26 cellular contexts compared by ENCODE assay signal in genomic region chr7:45625714-45626440, GRCh38.
"Had no signal": no experiment of that assay in that cellular context is flagged by ENCODE, and none has a peak within 500 bp of the region (broad histone marks: within the 10 kb centered on the region; RNA-seq: fewer than 3 reads in every experiment).

No MANE protein-coding gene starts in this region.

- H3K27me3 ChIP-seq: gastrocnemius medialis, right lobe of liver, transverse colon, uterus had no signal

- H3K27ac ChIP-seq: gastrocnemius medialis, parathyroid adenoma, right lobe of liver, transverse colon, uterus had no signal

- H2AFZ ChIP-seq: parathyroid adenoma had no signal

- ATAC-seq: activated CD8-positive, alpha-beta T cell treated with anti-CD3 and anti-CD28 coated beads, Interleukin-2, amount 10 ng/mL, durations not matched to agents 7 days and 5 days; activated naive CD4-positive, alpha-beta T cell treated with anti-CD3 and anti-CD28 coated beads, Interleukin-2, amount 50 U/mL, for 72 hours; activated T-helper 17 cell treated with anti-CD3 and anti-CD28 coated beads, Interleukin-2, amount 50 U/mL, for 72 hours; right lobe of liver; stimulated activated memory B cell treated with anti-CD40 and anti-IgM and Interleukin-4, amounts not matched to agents 10 μg/mL and 1 μg/mL and 100 μg/mL, for 72 hours had no signal

- H3K9me3 ChIP-seq: gastrocnemius medialis, right lobe of liver, transverse colon, uterus had no signal

- H3K27me3 Mint-ChIP-seq: activated CD4-positive, alpha-beta T cell treated with anti-CD3 and anti-CD28 coated beads, Interleukin-2, amount 10 ng/mL, durations not matched to agents 7 days and 5 days; activated T-cell treated with anti-CD3 and anti-CD28 coated beads, Interleukin-2, amount 50 U/mL, for 24 hours; brain; dendritic cell treated with granulocyte-macrophage colony-stimulating factor and Interleukin-4, amounts not matched to agents 40 ng/mL and 50 ng/mL, for 4 days had no signal

- H3K36me3 ChIP-seq: gastrocnemius medialis, right lobe of liver, transverse colon, uterus had no signal

- H3K4me3 ChIP-seq: gastrocnemius medialis, right lobe of liver, transverse colon, uterus had no signal

- DNase-seq: activated CD4-positive, alpha-beta T cell treated with anti-CD3 and anti-CD28 coated beads, Interleukin-2, amount 10 ng/mL, durations not matched to agents 7 days and 5 days; activated CD4-positive, CD25-positive, alpha-beta regulatory T cell treated with anti-CD3 and anti-CD28 coated beads, Interleukin-2, amount 50 U/mL, for 72 hours; activated CD8-positive, alpha-beta memory T cell treated with anti-CD3 and anti-CD28 coated beads, Interleukin-2, amount 50 U/mL, for 4 hours; activated CD8-positive, alpha-beta T cell treated with anti-CD3 and anti-CD28 coated beads, Interleukin-2, amount 10 ng/mL, durations not matched to agents 7 days and 5 days; activated T-cell treated with anti-CD3 and anti-CD28 coated beads, Interleukin-2, amount 50 U/mL, for 24 hours; aorta; effector CD4-positive, alpha-beta T cell; erythroblast; gastrocnemius medialis; hippocampal formation; left ventricle myocardium superior; mammary epithelial cell; midbrain; small intestine; stimulated activated CD4-positive, alpha-beta T cell treated with anti-CD3 and anti-CD28 coated beads, Interleukin-15, amount 100 ng/mL, for 24 hours; transverse colon; uterus had no signal

- H3K4me1 Mint-ChIP-seq: activated CD4-positive, alpha-beta T cell treated with anti-CD3 and anti-CD28 coated beads, Interleukin-2, amount 10 ng/mL, durations not matched to agents 7 days and 5 days; activated T-helper 17 cell treated with anti-CD3 and anti-CD28 coated beads, Interleukin-2, amount 50 U/mL, for 72 hours; brain; nephron; stimulated activated memory B cell treated with anti-CD40 and anti-IgM and Interleukin-4, amounts not matched to agents 10 μg/mL and 1 μg/mL and 100 μg/mL, for 72 hours had no signal

- H3K36me3 Mint-ChIP-seq: activated naive CD4-positive, alpha-beta T cell treated with anti-CD3 and anti-CD28 coated beads, Interleukin-2, amount 50 U/mL, for 72 hours; stimulated activated memory B cell treated with anti-CD40 and anti-IgM and Interleukin-4, amounts not matched to agents 10 μg/mL and 1 μg/mL and 100 μg/mL, for 72 hours had no signal

- H3K4me3 Mint-ChIP-seq: activated CD4-positive, alpha-beta T cell treated with anti-CD3 and anti-CD28 coated beads, Interleukin-2, amount 10 ng/mL, durations not matched to agents 7 days and 5 days; activated CD8-positive, alpha-beta T cell treated with anti-CD3 and anti-CD28 coated beads, Interleukin-2, amount 10 ng/mL, durations not matched to agents 7 days and 5 days; activated T-cell treated with anti-CD3 and anti-CD28 coated beads, Interleukin-2, amount 50 U/mL, for 24 hours; activated T-helper 17 cell treated with anti-CD3 and anti-CD28 coated beads, Interleukin-2, amount 50 U/mL, for 72 hours; brain; dendritic cell treated with granulocyte-macrophage colony-stimulating factor and Interleukin-4, amounts not matched to agents 40 ng/mL and 50 ng/mL, for 4 days; nephron; stimulated activated memory B cell treated with anti-CD40 and anti-IgM and Interleukin-4, amounts not matched to agents 10 μg/mL and 1 μg/mL and 100 μg/mL, for 72 hours had no signal

- H3K4me1 ChIP-seq: gastrocnemius medialis, parathyroid adenoma, right lobe of liver, uterus had no signal

- H3K9ac ChIP-seq: parathyroid adenoma had no signal

- H3K9me3 Mint-ChIP-seq: activated CD4-positive, alpha-beta T cell treated with anti-CD3 and anti-CD28 coated beads, Interleukin-2, amount 10 ng/mL, durations not matched to agents 7 days and 5 days; dendritic cell treated with granulocyte-macrophage colony-stimulating factor and Interleukin-4, amounts not matched to agents 40 ng/mL and 50 ng/mL, for 4 days had no signal

- H3K27ac Mint-ChIP-seq: activated CD4-positive, alpha-beta T cell treated with anti-CD3 and anti-CD28 coated beads, Interleukin-2, amount 10 ng/mL, durations not matched to agents 7 days and 5 days; activated CD8-positive, alpha-beta T cell treated with anti-CD3 and anti-CD28 coated beads, Interleukin-2, amount 10 ng/mL, durations not matched to agents 7 days and 5 days; activated naive CD4-positive, alpha-beta T cell treated with anti-CD3 and anti-CD28 coated beads, Interleukin-2, amount 50 U/mL, for 72 hours; activated T-cell treated with anti-CD3 and anti-CD28 coated beads, Interleukin-2, amount 50 U/mL, for 24 hours; activated T-helper 17 cell treated with anti-CD3 and anti-CD28 coated beads, Interleukin-2, amount 50 U/mL, for 72 hours; brain; dendritic cell treated with granulocyte-macrophage colony-stimulating factor and Interleukin-4, amounts not matched to agents 40 ng/mL and 50 ng/mL, for 4 days; nephron; stimulated activated memory B cell treated with anti-CD40 and anti-IgM and Interleukin-4, amounts not matched to agents 10 μg/mL and 1 μg/mL and 100 μg/mL, for 72 hours had no signal

- H3K79me2 ChIP-seq: parathyroid adenoma had no signal

- FAIRE-seq: endometrium, small intestine had no signal
